Comparison of ENCODE assay signal across 20 cellular contexts in the genomic region with DNA sequence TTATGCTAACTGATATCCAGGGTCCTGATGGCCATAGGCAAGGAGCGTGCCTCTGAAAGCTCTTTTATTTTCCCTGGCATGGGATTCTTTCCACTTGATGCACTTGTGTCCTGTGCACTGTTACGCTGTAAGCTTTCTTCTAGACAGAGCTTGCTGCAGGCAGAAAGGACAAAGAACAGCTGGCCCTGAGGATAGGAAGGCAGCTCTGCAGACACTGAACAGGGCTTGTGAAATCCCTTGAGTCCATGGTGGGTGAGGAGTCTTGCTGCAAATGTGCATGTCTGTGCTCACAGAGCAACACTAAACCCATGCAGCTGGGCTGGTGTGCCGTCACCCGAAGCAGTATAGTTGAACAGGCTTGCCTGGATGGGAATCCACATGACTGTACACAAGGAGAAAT.
DNase-seq lines count a peak whose midpoint lies in the region; ATAC-seq and TF ChIP-seq lines count a peak whose summit lies in the region.
"Had no signal": no experiment of that assay in that cellular context is flagged by ENCODE, and none has a peak within 500 bp of the region (broad histone marks: within the 10 kb centered on the region; RNA-seq: fewer than 3 reads in every experiment).

No MANE protein-coding gene starts in this region.

- intact Hi-C loops in psoas muscle (cut with DNase I), result no loop called here

- H3K27me3 Mint-ChIP-seq in activated naive CD8-positive, alpha-beta T cell treated with anti-CD3 and anti-CD28 coated beads for 36 hours, result no peaks in the 10 kb centered on the region

- TF ChIP-seq EP300 in gastroesophageal sphincter (IDR thresholded peaks at IDR 0.05), result no peak

- H3K9me3 ChIP-seq in gastroesophageal sphincter (no peaks in the 10 kb centered on the region), psoas muscle (no peaks in the 10 kb centered on the region)
- H3K9me3 ChIP-seq: ascending aorta, neutrophil, uterus had no signal

- H3K27ac ChIP-seq in gastroesophageal sphincter (no peak overlapping the region), psoas muscle (no peak overlapping the region)
- H3K27ac ChIP-seq: ascending aorta, neutrophil, uterus had no signal

- H3K4me3 ChIP-seq in H7 (ENCODE audit: insufficient read depth, low read depth, low read length) (no peak overlapping the region), gastroesophageal sphincter (no peak overlapping the region), psoas muscle (no peak overlapping the region)
- H3K4me3 ChIP-seq: ascending aorta, uterus had no signal

- TF ChIP-seq CTCF in gastroesophageal sphincter (IDR thresholded peaks at IDR 0.05) (no peak), psoas muscle (IDR thresholded peaks at IDR 0.05) (no peak)

- H3K4me3 Mint-ChIP-seq in activated naive CD8-positive, alpha-beta T cell treated with anti-CD3 and anti-CD28 coated beads for 36 hours, result no peak overlapping the region
- H3K4me3 Mint-ChIP-seq: endodermal cell had no signal

- TF ChIP-seq POLR2A in gastroesophageal sphincter (IDR thresholded peaks at IDR 0.05), result no peak

- H3K27me3 ChIP-seq in H7 (ENCODE audit: control insufficient read depth, insufficient read depth, low read length) (no peaks in the 10 kb centered on the region; the same call in 1 of the 2 replicates), gastroesophageal sphincter (no peaks in the 10 kb centered on the region), psoas muscle (ENCODE audit: insufficient read depth in 3 of 3, low read length in 2 of 3) (no peaks in the 10 kb centered on the region)
- H3K27me3 ChIP-seq: ascending aorta, neutrophil, uterus had no signal

- H3K4me1 ChIP-seq in gastroesophageal sphincter (no peaks in the 10 kb centered on the region), psoas muscle (no peaks in the 10 kb centered on the region)
- H3K4me1 ChIP-seq: ascending aorta, uterus had no signal

- peaks cover 55% of the 10 kb centered on the region for H3K36me3 Mint-ChIP-seq in activated naive CD8-positive, alpha-beta T cell treated with anti-CD3 and anti-CD28 coated beads for 36 hours
- H3K36me3 Mint-ChIP-seq in activated naive CD4-positive, alpha-beta T cell treated with anti-CD3 and anti-CD28 coated beads, Interleukin-2, amount 50 U/mL, for 72 hours, result peaks cover 30 to 43% of the 10 kb centered on the region in 2 donors

- peaks cover 16% of the 10 kb centered on the region for H3K9me3 Mint-ChIP-seq in activated naive CD8-positive, alpha-beta T cell treated with anti-CD3 and anti-CD28 coated beads for 36 hours
- peaks cover 9 to 18% of the 10 kb centered on the region in 2 donors for H3K9me3 Mint-ChIP-seq in activated naive CD4-positive, alpha-beta T cell treated with anti-CD3 and anti-CD28 coated beads, Interleukin-2, amount 50 U/mL, for 72 hours
- H3K9me3 Mint-ChIP-seq: endodermal cell; T-helper 1 cell treated with Interleukin-12 subunit alpha and Interleukin-12 subunit beta and Interleukin-4 antibody, amounts not matched to agents 30 μg/mL and 1 μg/mL, for 36 hours had no signal

- H3K27ac Mint-ChIP-seq in activated naive CD8-positive, alpha-beta T cell treated with anti-CD3 and anti-CD28 coated beads for 36 hours, result peak overlapping the region; percentile 98
- H3K27ac Mint-ChIP-seq in activated naive CD4-positive, alpha-beta T cell treated with anti-CD3 and anti-CD28 coated beads, Interleukin-2, amount 50 U/mL, for 72 hours, result no peak overlapping the region
- H3K27ac Mint-ChIP-seq: endodermal cell; T-helper 1 cell treated with Interleukin-12 subunit alpha and Interleukin-12 subunit beta and Interleukin-4 antibody, amounts not matched to agents 30 μg/mL and 1 μg/mL, for 36 hours had no signal

- 25 to 36% methylated on average over 2 to 3 of the region's 4 CpGs for WGBS in gastroesophageal sphincter (ENCODE audit: low coverage in 1 of 2), 2 donors
- WGBS in psoas muscle, 3 donors, result 26 to 44% (median 30%) methylated on average over 4 of the region's 4 CpGs

- no peak for ATAC-seq in gastroesophageal sphincter
- ATAC-seq in psoas muscle, result no peak
- ATAC-seq in activated naive CD4-positive, alpha-beta T cell treated with anti-CD3 and anti-CD28 coated beads, Interleukin-2, amount 50 U/mL, for 72 hours, result no peak
- ATAC-seq: HCT116, left cardiac atrium had no signal

- H3K4me1 Mint-ChIP-seq in activated naive CD8-positive, alpha-beta T cell treated with anti-CD3 and anti-CD28 coated beads for 36 hours, result peaks cover 72% of the 10 kb centered on the region
- H3K4me1 Mint-ChIP-seq: endodermal cell had no signal

- no peaks in the 10 kb centered on the region for H3K36me3 ChIP-seq in H7 (replicated peaks; ENCODE audit: control insufficient read depth, insufficient read depth, low read length)
- no peaks in the 10 kb centered on the region for H3K36me3 ChIP-seq in gastroesophageal sphincter
- no peaks in the 10 kb centered on the region for H3K36me3 ChIP-seq in psoas muscle (ENCODE audit: insufficient read depth in 1 of 2, low read depth in 1 of 2)
- H3K36me3 ChIP-seq: ascending aorta, neutrophil, uterus had no signal

- peak; percentile 84 for DNase-seq in DMS79 (lab: John Stamatoyannopoulos, UW)
- peak; percentile 8 for DNase-seq in H7
- no peak for DNase-seq in activated naive CD8-positive, alpha-beta T cell treated with anti-CD3 and anti-CD28 coated beads for 36 hours
- peak; percentile 20 for DNase-seq in mucosa of gallbladder (ENCODE audit: low spot score)
- no peak for DNase-seq in psoas muscle
- DNase-seq in cerebellar nuclear complex (lab: John Stamatoyannopoulos, UW), result no peak
- DNase-seq in activated naive CD4-positive, alpha-beta T cell treated with anti-CD3 and anti-CD28 coated beads, Interleukin-2, amount 50 U/mL, for 72 hours (ENCODE audit: low spot score in 2 of 2), result no peak
- DNase-seq: activated CD8-positive, alpha-beta memory T cell treated with anti-CD3 and anti-CD28 coated beads for 24 hours; activated gamma-delta T cell; endodermal cell; left cardiac atrium; NCI-H187 treated with DMSO at 0.1 percent for 48 hours; NCI-H510A treated with DMSO at 0.1 percent for 48 hours; SHP77 treated with DMSO at 0.1 percent for 48 hours; uterus had no signal

Comparison
In these comparisons a context has a peak if more than half of its experiments do, and no peak if none do; other contexts are left out.
1. DNase-seq: peak in DMS79 (single experiment), H7 (single experiment) and mucosa of gallbladder (single experiment); none in activated naive CD8-positive, alpha-beta T cell treated with anti-CD3 and anti-CD28 coated beads for 36 hours (single experiment), psoas muscle (0 of 2), cerebellar nuclear complex (0 of 2) and activated naive CD4-positive, alpha-beta T cell treated with anti-CD3 and anti-CD28 coated beads, Interleukin-2, amount 50 U/mL, for 72 hours (0 of 2).